Comparison of ENCODE assay signal across 11 cellular contexts in the genomic region with DNA sequence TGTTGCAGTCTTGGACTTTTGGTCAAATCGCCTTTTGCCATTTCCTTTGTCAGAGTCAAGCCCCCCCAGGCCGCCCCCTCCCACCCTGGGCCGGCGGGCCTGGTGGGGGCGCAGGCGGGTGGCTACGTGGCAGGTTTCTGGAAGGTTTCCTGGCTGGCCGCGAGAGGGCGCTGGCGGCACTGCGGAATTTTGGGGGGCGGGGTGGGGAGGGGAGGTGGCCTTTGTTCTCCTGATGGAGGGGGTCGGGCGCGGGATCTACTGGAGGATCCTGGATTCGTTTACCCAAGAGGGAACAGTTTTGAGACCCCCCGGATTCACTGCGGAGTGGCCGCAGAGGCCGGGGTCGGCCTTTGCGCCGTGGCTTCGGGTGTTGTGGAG. TPM values are rescaled to one million over a fixed set of nuclear protein-coding genes. Genes with fewer than 3 reads are reported as not detected.
DNase-seq lines count a peak whose midpoint lies in the region; TF ChIP-seq lines count a peak whose summit lies in the region.
"Had no signal": no experiment of that assay in that cellular context is flagged by ENCODE, and none has a peak within 500 bp of the region (broad histone marks: within the 10 kb centered on the region; RNA-seq: fewer than 3 reads in every experiment).

No MANE protein-coding gene starts in this region.

- H4K91ac ChIP-seq in mesenchymal stem cell (ENCODE audit: low read length): no peak overlapping the region

- no peak overlapping the region for H3K18ac ChIP-seq in mesenchymal stem cell (ENCODE audit: low read depth in 1 of 2, low read length in 2 of 2)

- no peak overlapping the region for H2BK15ac ChIP-seq in mesenchymal stem cell (ENCODE audit: low read depth, poor library complexity, severe bottlenecking)

- WGBS in mesenchymal stem cell: 97% methylated on average over 22 of the region's 25 CpGs
- 73% methylated on average over 25 of the region's 25 CpGs; no CpG with 5 or more reads in 1 of the 2 donors for WGBS in transverse colon (ENCODE audit: low coverage in 1 of 2), 2 donors

- H2BK5ac ChIP-seq in mesenchymal stem cell (ENCODE audit: low read depth, low read length, poor library complexity, severe bottlenecking): no peak overlapping the region

- peaks cover 7% of the 10 kb centered on the region for H3K36me3 ChIP-seq in ACC112 (ENCODE audit: insufficient read depth, low read length)
- H3K36me3 ChIP-seq in mesenchymal stem cell (ENCODE audit: control insufficient read depth in 1 of 2, insufficient read depth in 2 of 2, low read depth in 1 of 2, low read length in 2 of 2): peaks cover 0 to 33% of the 10 kb centered on the region in 2 experiments
- H3K36me3 ChIP-seq in transverse colon: no peaks in the 10 kb centered on the region

- no peak overlapping the region for H4K8ac ChIP-seq in mesenchymal stem cell (ENCODE audit: low read length)

- in situ Hi-C loops in transverse colon (cut with MboI; ENCODE audit: low pct_ligation_motif_present in 1 of 4, low pct_unique_long_range_greater_than_20kb in 1 of 4, low sequenced_read_pairs in 3 of 4): loop anchor here in 2 of 4 donors (25.0 kb wide), 1 partner anchor 810 kb away; no protein-coding TSS in a partner anchor

- no peak overlapping the region for H3K4me2 ChIP-seq in mesenchymal stem cell (ENCODE audit: low read length, poor library complexity, severe bottlenecking)

- H3K4me3 Mint-ChIP-seq in HFFc6: peak overlapping the region; percentile 100
- H3K4me3 Mint-ChIP-seq: CD4-positive, alpha-beta T cell; natural killer cell treated with Interleukin-12 subunit alpha and Interleukin-12 subunit beta and Interleukin-15 and Interleukin-18, amount 100 ng/mL, for 72 hours had no signal

- H3K9me3 Mint-ChIP-seq in HFFc6: peaks cover 16% of the 10 kb centered on the region
- H3K9me3 Mint-ChIP-seq: CD4-positive, alpha-beta T cell; natural killer cell treated with Interleukin-12 subunit alpha and Interleukin-12 subunit beta and Interleukin-15 and Interleukin-18, amount 100 ng/mL, for 72 hours had no signal

- no peak overlapping the region for H3K4ac ChIP-seq in mesenchymal stem cell (ENCODE audit: low read depth in 1 of 2, low read length in 2 of 2)

- H3K27ac Mint-ChIP-seq in HFFc6: peak overlapping the region; percentile 98
- H3K27ac Mint-ChIP-seq: CD4-positive, alpha-beta T cell; natural killer cell treated with Interleukin-12 subunit alpha and Interleukin-12 subunit beta and Interleukin-15 and Interleukin-18, amount 100 ng/mL, for 72 hours had no signal

- H3K4me1 ChIP-seq in ACC112 (ENCODE audit: control insufficient read depth, insufficient read depth, low read length, unreplicated experiment): no peaks in the 10 kb centered on the region
- H3K4me1 ChIP-seq in mesenchymal stem cell (ENCODE audit: control insufficient read depth, insufficient read depth, low read depth, low read length): peaks cover 3% of the 10 kb centered on the region
- no peaks in the 10 kb centered on the region for H3K4me1 ChIP-seq in transverse colon

- H2AFZ ChIP-seq in ACC112 (ENCODE audit: low read length, unreplicated experiment) (no peak overlapping the region), mesenchymal stem cell (ENCODE audit: low read depth, low read length) (no peak overlapping the region)

- no peak overlapping the region for H2BK120ac ChIP-seq in mesenchymal stem cell (ENCODE audit: low read depth, low read length)

- peaks cover 6% of the 10 kb centered on the region for H3K27me3 ChIP-seq in ACC112 (ENCODE audit: insufficient read depth, low read length)
- H3K27me3 ChIP-seq in mesenchymal stem cell (ENCODE audit: control insufficient read depth in 1 of 2, insufficient read depth in 1 of 2, low read length in 2 of 2): peaks cover 11 to 27% of the 10 kb centered on the region in 2 experiments
- peaks cover 33% of the 10 kb centered on the region for H3K27me3 ChIP-seq in transverse colon

- no peaks in the 10 kb centered on the region for H3K9me3 ChIP-seq in mesenchymal stem cell (ENCODE audit: control insufficient read depth, low read length)
- no peaks in the 10 kb centered on the region for H3K9me3 ChIP-seq in transverse colon

- no peak for TF ChIP-seq POLR2A in transverse colon (IDR thresholded peaks at IDR 0.05)

- no peak overlapping the region for H3K23ac ChIP-seq in mesenchymal stem cell (ENCODE audit: low read length in 2 of 2)

- H3K27ac ChIP-seq in ACC112 (ENCODE audit: low read depth, low read length) (peak overlapping the region; percentile 72), mesenchymal stem cell (ENCODE audit: low read length, poor library complexity, severe bottlenecking) (no peak overlapping the region), transverse colon (peak overlapping the region in 1 of 4 donors; percentile 59)

- intact Hi-C loops in transverse colon (cut with DNase I; ENCODE audit: low total_unique reads): no loop called here

- H2AK5ac ChIP-seq in mesenchymal stem cell (ENCODE audit: low read length, severe bottlenecking): no peak overlapping the region

- H3K79me2 ChIP-seq in ACC112 (ENCODE audit: control insufficient read depth, insufficient read depth, low read length, unreplicated experiment): peaks cover 51% of the 10 kb centered on the region

- DNase-seq in HFFc6 (no peak), cerebellar cortex (ENCODE audit: low spot score) (peak; percentile 21), mesenchymal stem cell (no peak), GDM1 (lab: John Stamatoyannopoulos, UW) (no peak), Ammon's horn (ENCODE audit: low spot score) (no peak), NCI-H510A (lab: John Stamatoyannopoulos, UW) (no peak), transverse colon (no peak)
- DNase-seq: CD4-positive, alpha-beta T cell; NCI-H510A treated with DMSO at 0.1 percent for 48 hours had no signal

- peak; percentile 81 for TF ChIP-seq CTCF in HFFc6 (IDR thresholded peaks at IDR 0.05)
- peak in 2 of 5 experiments; percentile 27 to 30 for TF ChIP-seq CTCF in transverse colon (IDR thresholded peaks at IDR 0.05)

- H3K79me1 ChIP-seq in mesenchymal stem cell (replicated peaks; ENCODE audit: low read length, poor library complexity, severe bottlenecking): no peaks in the 10 kb centered on the region

- peaks cover 37% of the 10 kb centered on the region for H3K36me3 Mint-ChIP-seq in HFFc6 (ENCODE audit: low read depth)
- H3K36me3 Mint-ChIP-seq: natural killer cell treated with Interleukin-12 subunit alpha and Interleukin-12 subunit beta and Interleukin-15 and Interleukin-18, amount 100 ng/mL, for 72 hours had no signal

- H3K9ac ChIP-seq in mesenchymal stem cell (ENCODE audit: low read length): peak overlapping the region; percentile 98

- H3K27me3 Mint-ChIP-seq in HFFc6 (ENCODE audit: insufficient read depth): peaks cover 35% of the 10 kb centered on the region

- no peak overlapping the region for H2BK12ac ChIP-seq in mesenchymal stem cell (ENCODE audit: low read length in 2 of 2)

- TF ChIP-seq EP300 in transverse colon (IDR thresholded peaks at IDR 0.05; ENCODE audit: low read depth): no peak

- H3K4me3 ChIP-seq in ACC112 (ENCODE audit: low read depth, low read length) (peak overlapping the region; percentile 85), mesenchymal stem cell (ENCODE audit: insufficient read depth in 1 of 2, low read depth in 1 of 2, low read length in 2 of 2) (peak overlapping the region in 1 of 2 experiments; percentile 90), transverse colon (peak overlapping the region in 2 of 4 donors; percentile 14 to 37)

- peaks cover 25% of the 10 kb centered on the region for H3K4me1 Mint-ChIP-seq in HFFc6 (ENCODE audit: low read depth)

- H3K14ac ChIP-seq in mesenchymal stem cell (ENCODE audit: low read length in 2 of 2): no peak overlapping the region

RNA-seq across cellular contexts. Expression of a gene that starts 1.2 kb away (rescaled TPM):
- 100 to 1,000 TPM; 151 to 262 (median 250) TPM for total RNA-seq in HFFc6 (2021; fragmentation: NEBNext Ultra II Directional; extraction: Animal tissue kit (Norgen Biotek cat#: 25700))
- polyA plus RNA-seq in mesenchymal stem cell (2013, experiment 1 of 2): 0.12 TPM
- polyA plus RNA-seq in mesenchymal stem cell (2013, experiment 2 of 2): 0.01 TPM
- 100 to 1,000 TPM in 1 of 4 donors, 10 to 100 TPM in 3; 10.6 to 156 (median 40.1) TPM for total RNA-seq in transverse colon
- total RNA-seq: CD4-positive, alpha-beta T cell; natural killer cell treated with Interleukin-12 subunit alpha and Interleukin-12 subunit beta and Interleukin-15 and Interleukin-18, amount 100 ng/mL, for 72 hours had no signal
